1 cellular context compared by ENCODE assay signal in the genomic region with DNA sequence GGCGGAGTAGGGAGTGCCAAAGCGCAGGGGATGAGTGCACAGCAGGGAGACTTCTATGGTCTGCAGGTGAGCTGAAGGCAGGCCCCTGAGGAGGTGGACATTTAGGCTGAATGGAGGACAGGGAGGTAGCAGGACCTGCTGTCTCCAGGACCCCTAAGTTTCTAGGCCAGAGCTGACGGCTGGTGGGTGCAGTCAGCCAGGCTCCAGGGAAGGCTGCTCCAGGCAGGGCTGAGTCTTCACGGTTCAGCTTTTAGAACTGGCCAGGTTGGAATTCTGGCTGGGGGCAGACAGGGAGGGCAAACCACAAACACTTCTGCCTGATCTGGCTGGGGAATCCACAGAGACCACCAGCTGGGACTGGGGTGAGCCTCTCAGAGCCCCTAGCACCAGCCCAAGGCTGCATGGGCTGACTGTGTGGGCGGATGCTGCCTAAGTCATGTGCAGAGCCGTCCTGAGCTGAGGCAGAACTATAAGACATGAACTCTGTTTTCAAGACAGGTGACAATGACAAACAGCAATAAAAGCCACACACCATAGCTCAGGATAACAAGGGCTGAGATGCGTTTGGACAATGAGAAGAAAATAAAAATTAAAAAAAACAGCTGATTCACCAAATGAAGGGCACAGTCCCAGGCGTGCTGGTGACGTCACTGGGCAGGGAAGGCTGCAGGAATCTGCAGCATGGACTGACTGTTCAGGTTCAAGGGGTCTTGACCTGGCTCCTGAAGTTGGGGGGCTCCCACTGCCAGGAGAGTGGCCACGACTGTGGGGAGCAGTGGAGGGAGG.
A peak's percentile ranks its signal among the peaks of the same experiment; 100 is the strongest.
TF ChIP-seq lines count a peak whose summit lies in the region.

No MANE protein-coding gene starts in this region.

TF ChIP-seq in HepG2, 621 proteins besides CTCF, POLR2A, EP300 and RAD21 (continued from another document and continues in another):
- TF ChIP-seq, protein P1, sequence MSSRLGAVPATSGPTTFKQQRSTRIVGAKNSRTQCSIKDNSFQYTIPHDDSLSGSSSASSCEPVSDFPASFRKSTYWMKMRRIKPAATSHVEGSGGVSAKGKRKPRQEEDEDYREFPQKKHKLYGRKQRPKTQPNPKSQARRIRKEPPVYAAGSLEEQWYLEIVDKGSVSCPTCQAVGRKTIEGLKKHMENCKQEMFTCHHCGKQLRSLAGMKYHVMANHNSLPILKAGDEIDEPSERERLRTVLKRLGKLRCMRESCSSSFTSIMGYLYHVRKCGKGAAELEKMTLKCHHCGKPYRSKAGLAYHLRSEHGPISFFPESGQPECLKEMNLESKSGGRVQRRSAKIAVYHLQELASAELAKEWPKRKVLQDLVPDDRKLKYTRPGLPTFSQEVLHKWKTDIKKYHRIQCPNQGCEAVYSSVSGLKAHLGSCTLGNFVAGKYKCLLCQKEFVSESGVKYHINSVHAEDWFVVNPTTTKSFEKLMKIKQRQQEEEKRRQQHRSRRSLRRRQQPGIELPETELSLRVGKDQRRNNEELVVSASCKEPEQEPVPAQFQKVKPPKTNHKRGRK (CRISPR knock-in tag; IDR thresholded peaks at IDR 0.05), result no peak
- TF ChIP-seq, protein P2, sequence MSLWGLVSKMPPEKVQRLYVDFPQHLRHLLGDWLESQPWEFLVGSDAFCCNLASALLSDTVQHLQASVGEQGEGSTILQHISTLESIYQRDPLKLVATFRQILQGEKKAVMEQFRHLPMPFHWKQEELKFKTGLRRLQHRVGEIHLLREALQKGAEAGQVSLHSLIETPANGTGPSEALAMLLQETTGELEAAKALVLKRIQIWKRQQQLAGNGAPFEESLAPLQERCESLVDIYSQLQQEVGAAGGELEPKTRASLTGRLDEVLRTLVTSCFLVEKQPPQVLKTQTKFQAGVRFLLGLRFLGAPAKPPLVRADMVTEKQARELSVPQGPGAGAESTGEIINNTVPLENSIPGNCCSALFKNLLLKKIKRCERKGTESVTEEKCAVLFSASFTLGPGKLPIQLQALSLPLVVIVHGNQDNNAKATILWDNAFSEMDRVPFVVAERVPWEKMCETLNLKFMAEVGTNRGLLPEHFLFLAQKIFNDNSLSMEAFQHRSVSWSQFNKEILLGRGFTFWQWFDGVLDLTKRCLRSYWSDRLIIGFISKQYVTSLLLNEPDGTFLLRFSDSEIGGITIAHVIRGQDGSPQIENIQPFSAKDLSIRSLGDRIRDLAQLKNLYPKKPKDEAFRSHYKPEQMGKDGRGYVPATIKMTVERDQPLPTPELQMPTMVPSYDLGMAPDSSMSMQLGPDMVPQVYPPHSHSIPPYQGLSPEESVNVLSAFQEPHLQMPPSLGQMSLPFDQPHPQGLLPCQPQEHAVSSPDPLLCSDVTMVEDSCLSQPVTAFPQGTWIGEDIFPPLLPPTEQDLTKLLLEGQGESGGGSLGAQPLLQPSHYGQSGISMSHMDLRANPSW (CRISPR knock-in tag; IDR thresholded peaks at IDR 0.05; ENCODE audit: borderline replicate concordance), result no peak
- 0 out of 2 replicates have a peak, but pooled peaks have one; percentile 21 for TF ChIP-seq PAX8 (CRISPR knock-in tag; IDR thresholded peaks at IDR 0.05; ENCODE audit: borderline replicate concordance)
- no peak for TF ChIP-seq ZNF234 (CRISPR knock-in tag; conservative IDR thresholded peaks at IDR 0.05)
- TF ChIP-seq, protein P3, sequence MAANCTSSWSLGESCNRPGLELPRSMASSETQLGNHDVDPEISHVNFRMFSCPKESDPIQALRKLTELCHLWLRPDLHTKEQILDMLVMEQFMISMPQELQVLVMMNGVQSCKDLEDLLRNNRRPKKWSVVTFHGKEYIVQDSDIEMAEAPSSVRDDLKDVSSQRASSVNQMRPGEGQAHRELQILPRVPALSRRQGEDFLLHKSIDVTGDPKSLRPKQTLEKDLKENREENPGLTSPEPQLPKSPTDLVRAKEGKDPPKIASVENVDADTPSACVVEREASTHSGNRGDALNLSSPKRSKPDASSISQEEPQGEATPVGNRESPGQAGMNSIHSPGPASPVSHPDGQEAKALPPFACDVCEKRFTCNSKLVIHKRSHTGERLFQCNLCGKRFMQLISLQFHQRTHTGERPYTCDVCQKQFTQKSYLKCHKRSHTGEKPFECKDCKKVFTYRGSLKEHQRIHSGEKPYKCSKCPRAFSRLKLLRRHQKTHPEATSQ (CRISPR knock-in tag; IDR thresholded peaks at IDR 0.05; ENCODE audit: borderline replicate concordance), result no peak
- TF ChIP-seq, protein P4, sequence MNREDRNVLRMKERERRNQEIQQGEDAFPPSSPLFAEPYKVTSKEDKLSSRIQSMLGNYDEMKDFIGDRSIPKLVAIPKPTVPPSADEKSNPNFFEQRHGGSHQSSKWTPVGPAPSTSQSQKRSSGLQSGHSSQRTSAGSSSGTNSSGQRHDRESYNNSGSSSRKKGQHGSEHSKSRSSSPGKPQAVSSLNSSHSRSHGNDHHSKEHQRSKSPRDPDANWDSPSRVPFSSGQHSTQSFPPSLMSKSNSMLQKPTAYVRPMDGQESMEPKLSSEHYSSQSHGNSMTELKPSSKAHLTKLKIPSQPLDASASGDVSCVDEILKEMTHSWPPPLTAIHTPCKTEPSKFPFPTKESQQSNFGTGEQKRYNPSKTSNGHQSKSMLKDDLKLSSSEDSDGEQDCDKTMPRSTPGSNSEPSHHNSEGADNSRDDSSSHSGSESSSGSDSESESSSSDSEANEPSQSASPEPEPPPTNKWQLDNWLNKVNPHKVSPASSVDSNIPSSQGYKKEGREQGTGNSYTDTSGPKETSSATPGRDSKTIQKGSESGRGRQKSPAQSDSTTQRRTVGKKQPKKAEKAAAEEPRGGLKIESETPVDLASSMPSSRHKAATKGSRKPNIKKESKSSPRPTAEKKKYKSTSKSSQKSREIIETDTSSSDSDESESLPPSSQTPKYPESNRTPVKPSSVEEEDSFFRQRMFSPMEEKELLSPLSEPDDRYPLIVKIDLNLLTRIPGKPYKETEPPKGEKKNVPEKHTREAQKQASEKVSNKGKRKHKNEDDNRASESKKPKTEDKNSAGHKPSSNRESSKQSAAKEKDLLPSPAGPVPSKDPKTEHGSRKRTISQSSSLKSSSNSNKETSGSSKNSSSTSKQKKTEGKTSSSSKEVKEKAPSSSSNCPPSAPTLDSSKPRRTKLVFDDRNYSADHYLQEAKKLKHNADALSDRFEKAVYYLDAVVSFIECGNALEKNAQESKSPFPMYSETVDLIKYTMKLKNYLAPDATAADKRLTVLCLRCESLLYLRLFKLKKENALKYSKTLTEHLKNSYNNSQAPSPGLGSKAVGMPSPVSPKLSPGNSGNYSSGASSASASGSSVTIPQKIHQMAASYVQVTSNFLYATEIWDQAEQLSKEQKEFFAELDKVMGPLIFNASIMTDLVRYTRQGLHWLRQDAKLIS (CRISPR knock-in tag; IDR thresholded peaks at IDR 0.05), result no peak
- TF ChIP-seq, protein P5, sequence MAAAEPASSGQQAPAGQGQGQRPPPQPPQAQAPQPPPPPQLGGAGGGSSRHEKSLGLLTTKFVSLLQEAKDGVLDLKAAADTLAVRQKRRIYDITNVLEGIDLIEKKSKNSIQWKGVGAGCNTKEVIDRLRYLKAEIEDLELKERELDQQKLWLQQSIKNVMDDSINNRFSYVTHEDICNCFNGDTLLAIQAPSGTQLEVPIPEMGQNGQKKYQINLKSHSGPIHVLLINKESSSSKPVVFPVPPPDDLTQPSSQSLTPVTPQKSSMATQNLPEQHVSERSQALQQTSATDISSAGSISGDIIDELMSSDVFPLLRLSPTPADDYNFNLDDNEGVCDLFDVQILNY (CRISPR knock-in tag; conservative IDR thresholded peaks at IDR 0.05), result no peak
- TF ChIP-seq, protein P6, sequence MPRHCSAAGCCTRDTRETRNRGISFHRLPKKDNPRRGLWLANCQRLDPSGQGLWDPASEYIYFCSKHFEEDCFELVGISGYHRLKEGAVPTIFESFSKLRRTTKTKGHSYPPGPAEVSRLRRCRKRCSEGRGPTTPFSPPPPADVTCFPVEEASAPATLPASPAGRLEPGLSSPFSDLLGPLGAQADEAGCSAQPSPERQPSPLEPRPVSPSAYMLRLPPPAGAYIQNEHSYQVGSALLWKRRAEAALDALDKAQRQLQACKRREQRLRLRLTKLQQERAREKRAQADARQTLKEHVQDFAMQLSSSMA (CRISPR knock-in tag; IDR thresholded peaks at IDR 0.05), result 0 out of 2 replicates have a peak, but pooled peaks have one; percentile 52
- TF ChIP-seq REPIN1 (CRISPR knock-in tag; IDR thresholded peaks at IDR 0.05; ENCODE audit: borderline replicate concordance, low read depth), result no peak
- TF ChIP-seq, protein P7, sequence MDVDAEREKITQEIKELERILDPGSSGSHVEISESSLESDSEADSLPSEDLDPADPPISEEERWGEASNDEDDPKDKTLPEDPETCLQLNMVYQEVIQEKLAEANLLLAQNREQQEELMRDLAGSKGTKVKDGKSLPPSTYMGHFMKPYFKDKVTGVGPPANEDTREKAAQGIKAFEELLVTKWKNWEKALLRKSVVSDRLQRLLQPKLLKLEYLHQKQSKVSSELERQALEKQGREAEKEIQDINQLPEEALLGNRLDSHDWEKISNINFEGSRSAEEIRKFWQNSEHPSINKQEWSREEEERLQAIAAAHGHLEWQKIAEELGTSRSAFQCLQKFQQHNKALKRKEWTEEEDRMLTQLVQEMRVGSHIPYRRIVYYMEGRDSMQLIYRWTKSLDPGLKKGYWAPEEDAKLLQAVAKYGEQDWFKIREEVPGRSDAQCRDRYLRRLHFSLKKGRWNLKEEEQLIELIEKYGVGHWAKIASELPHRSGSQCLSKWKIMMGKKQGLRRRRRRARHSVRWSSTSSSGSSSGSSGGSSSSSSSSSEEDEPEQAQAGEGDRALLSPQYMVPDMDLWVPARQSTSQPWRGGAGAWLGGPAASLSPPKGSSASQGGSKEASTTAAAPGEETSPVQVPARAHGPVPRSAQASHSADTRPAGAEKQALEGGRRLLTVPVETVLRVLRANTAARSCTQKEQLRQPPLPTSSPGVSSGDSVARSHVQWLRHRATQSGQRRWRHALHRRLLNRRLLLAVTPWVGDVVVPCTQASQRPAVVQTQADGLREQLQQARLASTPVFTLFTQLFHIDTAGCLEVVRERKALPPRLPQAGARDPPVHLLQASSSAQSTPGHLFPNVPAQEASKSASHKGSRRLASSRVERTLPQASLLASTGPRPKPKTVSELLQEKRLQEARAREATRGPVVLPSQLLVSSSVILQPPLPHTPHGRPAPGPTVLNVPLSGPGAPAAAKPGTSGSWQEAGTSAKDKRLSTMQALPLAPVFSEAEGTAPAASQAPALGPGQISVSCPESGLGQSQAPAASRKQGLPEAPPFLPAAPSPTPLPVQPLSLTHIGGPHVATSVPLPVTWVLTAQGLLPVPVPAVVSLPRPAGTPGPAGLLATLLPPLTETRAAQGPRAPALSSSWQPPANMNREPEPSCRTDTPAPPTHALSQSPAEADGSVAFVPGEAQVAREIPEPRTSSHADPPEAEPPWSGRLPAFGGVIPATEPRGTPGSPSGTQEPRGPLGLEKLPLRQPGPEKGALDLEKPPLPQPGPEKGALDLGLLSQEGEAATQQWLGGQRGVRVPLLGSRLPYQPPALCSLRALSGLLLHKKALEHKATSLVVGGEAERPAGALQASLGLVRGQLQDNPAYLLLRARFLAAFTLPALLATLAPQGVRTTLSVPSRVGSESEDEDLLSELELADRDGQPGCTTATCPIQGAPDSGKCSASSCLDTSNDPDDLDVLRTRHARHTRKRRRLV (CRISPR knock-in tag; IDR thresholded peaks at IDR 0.05), result no peak
- TF ChIP-seq HNRNPH1 (optimal IDR thresholded peaks at IDR 0.05; ENCODE audit: low read depth, low read length), result no peak
- no peak for TF ChIP-seq ZSCAN20 (CRISPR knock-in tag; IDR thresholded peaks at IDR 0.05; ENCODE audit: borderline replicate concordance)
- TF ChIP-seq, protein P8, sequence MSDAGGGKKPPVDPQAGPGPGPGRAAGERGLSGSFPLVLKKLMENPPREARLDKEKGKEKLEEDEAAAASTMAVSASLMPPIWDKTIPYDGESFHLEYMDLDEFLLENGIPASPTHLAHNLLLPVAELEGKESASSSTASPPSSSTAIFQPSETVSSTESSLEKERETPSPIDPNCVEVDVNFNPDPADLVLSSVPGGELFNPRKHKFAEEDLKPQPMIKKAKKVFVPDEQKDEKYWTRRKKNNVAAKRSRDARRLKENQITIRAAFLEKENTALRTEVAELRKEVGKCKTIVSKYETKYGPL (CRISPR knock-in tag; IDR thresholded peaks at IDR 0.05), result no peak
- no peak for TF ChIP-seq SIX1 (CRISPR knock-in tag; IDR thresholded peaks at IDR 0.05; ENCODE audit: borderline replicate concordance)
- peak; percentile 49; the same call in 1 of the 2 replicates for TF ChIP-seq KLF12 (CRISPR knock-in tag; IDR thresholded peaks at IDR 0.05; ENCODE audit: borderline replicate concordance)
- TF ChIP-seq ZNF720 (CRISPR knock-in tag; IDR thresholded peaks at IDR 0.05), result no peak
- TF ChIP-seq, protein P9, sequence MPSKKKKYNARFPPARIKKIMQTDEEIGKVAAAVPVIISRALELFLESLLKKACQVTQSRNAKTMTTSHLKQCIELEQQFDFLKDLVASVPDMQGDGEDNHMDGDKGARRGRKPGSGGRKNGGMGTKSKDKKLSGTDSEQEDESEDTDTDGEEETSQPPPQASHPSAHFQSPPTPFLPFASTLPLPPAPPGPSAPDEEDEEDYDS (CRISPR knock-in tag; IDR thresholded peaks at IDR 0.05), result no peak
- TF ChIP-seq THAP11 (CRISPR knock-in tag; IDR thresholded peaks at IDR 0.05), result no peak
- TF ChIP-seq, protein P10, sequence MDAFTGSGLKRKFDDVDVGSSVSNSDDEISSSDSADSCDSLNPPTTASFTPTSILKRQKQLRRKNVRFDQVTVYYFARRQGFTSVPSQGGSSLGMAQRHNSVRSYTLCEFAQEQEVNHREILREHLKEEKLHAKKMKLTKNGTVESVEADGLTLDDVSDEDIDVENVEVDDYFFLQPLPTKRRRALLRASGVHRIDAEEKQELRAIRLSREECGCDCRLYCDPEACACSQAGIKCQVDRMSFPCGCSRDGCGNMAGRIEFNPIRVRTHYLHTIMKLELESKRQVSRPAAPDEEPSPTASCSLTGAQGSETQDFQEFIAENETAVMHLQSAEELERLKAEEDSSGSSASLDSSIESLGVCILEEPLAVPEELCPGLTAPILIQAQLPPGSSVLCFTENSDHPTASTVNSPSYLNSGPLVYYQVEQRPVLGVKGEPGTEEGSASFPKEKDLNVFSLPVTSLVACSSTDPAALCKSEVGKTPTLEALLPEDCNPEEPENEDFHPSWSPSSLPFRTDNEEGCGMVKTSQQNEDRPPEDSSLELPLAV (CRISPR knock-in tag; conservative IDR thresholded peaks at IDR 0.05; ENCODE audit: low read depth), result no peak
- no peak for TF ChIP-seq SIN3A (IDR thresholded peaks at IDR 0.05; ENCODE audit: borderline replicate concordance, low read depth, low read length)
- no peak for TF ChIP-seq HDAC2 (CRISPR knock-in tag; IDR thresholded peaks at IDR 0.05)
- no peak for TF ChIP-seq ERF (CRISPR knock-in tag; IDR thresholded peaks at IDR 0.05)
- TF ChIP-seq ZC3H13 (CRISPR knock-in tag; IDR thresholded peaks at IDR 0.05), result peak; percentile 45
- TF ChIP-seq WIZ (CRISPR knock-in tag; IDR thresholded peaks at IDR 0.05), result no peak
